ENCODE assay signal across 13 cellular contexts in the genomic region with DNA sequence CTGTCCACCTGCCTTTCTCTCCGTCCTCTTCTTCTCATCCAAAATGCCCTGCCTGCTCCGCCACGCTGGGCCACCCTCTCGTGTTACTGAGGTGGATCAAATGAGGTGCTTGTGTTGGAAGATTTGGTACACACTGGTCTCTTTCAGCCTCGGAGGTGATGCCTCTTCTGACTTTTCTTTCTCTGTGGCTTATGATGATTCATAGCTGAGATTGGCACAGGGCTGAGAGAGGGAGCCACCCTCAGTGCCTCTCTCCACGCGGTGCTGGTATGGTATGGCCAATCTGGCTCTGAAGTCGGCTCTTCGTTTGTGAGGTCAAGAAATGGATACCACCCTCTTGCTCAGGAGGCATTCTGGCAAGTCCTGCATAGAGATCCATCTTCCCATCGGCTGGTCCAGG.
A peak's percentile ranks its signal among the peaks of the same experiment; 100 is the strongest.
DNase-seq lines count a peak whose midpoint lies in the region; ATAC-seq and TF ChIP-seq lines count a peak whose summit lies in the region.
"Had no signal": no experiment of that assay in that cellular context is flagged by ENCODE, and none has a peak within 500 bp of the region (broad histone marks: within the 10 kb centered on the region; RNA-seq: fewer than 3 reads in every experiment).

No MANE protein-coding gene starts in this region.

- BruUV-seq in PC-3 (replicated peaks; lab: Mats Ljungman, UMichigan) = no TSS peak

- POLR2A ChIA-PET in PC-3 (lab: Charles Lee; ENCODE audit: unreplicated experiment) = no interaction called here

- H3K79me2 ChIP-seq in GM23248 (ENCODE audit: insufficient read depth) = no peaks in the 10 kb centered on the region
- H3K79me2 ChIP-seq in PC-3 (ENCODE audit: low read length) = no peaks in the 10 kb centered on the region

- ATAC-seq in PC-3 (no peak; the same call in 1 of the 2 replicates), gastroesophageal sphincter (peak; percentile 41), GM21528 (IDR thresholded peaks at IDR 0.05; ENCODE audit: low FRiP score, unreplicated experiment) (no peak), HG03159 (IDR thresholded peaks at IDR 0.05; ENCODE audit: unreplicated experiment) (no peak)
- ATAC-seq in stimulated activated naive CD8-positive, alpha-beta T cell treated with anti-CD3 and anti-CD28 coated beads, Interleukin-15, Interleukin-2, amounts not matched to agents 100 U/mL and 50 U/mL, for 24 hours = peak; percentile 28

- H3K9me3 ChIP-seq in GM23248 (ENCODE audit: low read depth) (no peaks in the 10 kb centered on the region), PC-3 (ENCODE audit: low read length) (no peaks in the 10 kb centered on the region), gastroesophageal sphincter (no peaks in the 10 kb centered on the region), ascending aorta (no peaks in the 10 kb centered on the region)

- H3K9me2 ChIP-seq in GM23248 (ENCODE audit: insufficient read depth) = no peaks in the 10 kb centered on the region
- H3K9me2 ChIP-seq in PC-3 (replicated peaks; ENCODE audit: low read length) = no peaks in the 10 kb centered on the region

- no peak for TF ChIP-seq CTCF in PC-3 (conservative IDR thresholded peaks at IDR 0.05; ENCODE audit: low read depth, low read length)
- no peak for TF ChIP-seq CTCF in gastroesophageal sphincter (IDR thresholded peaks at IDR 0.05)
- TF ChIP-seq CTCF in ascending aorta (IDR thresholded peaks at IDR 0.05) = no peak

- H3K36me3 ChIP-seq in GM23248 (ENCODE audit: low read depth) = no peaks in the 10 kb centered on the region
- no peaks in the 10 kb centered on the region for H3K36me3 ChIP-seq in PC-3 (ENCODE audit: low read depth, low read length)
- H3K36me3 ChIP-seq in gastroesophageal sphincter = no peaks in the 10 kb centered on the region
- no peaks in the 10 kb centered on the region for H3K36me3 ChIP-seq in ascending aorta

- peaks cover 5% of the 10 kb centered on the region for H3K27me3 ChIP-seq in GM23248 (replicated peaks; ENCODE audit: insufficient read depth)
- no peaks in the 10 kb centered on the region for H3K27me3 ChIP-seq in PC-3 (ENCODE audit: low read length)
- peaks cover 63% of the 10 kb centered on the region for H3K27me3 ChIP-seq in gastroesophageal sphincter
- H3K27me3 ChIP-seq in ascending aorta = no peaks in the 10 kb centered on the region

- H4K20me1 ChIP-seq in GM23248 (ENCODE audit: insufficient read depth) (no peaks in the 10 kb centered on the region), PC-3 (ENCODE audit: low read length) (no peaks in the 10 kb centered on the region)

- H3K4me2 ChIP-seq in GM23248 (ENCODE audit: unreplicated experiment) (no peak overlapping the region), PC-3 (ENCODE audit: low read length) (no peak overlapping the region)

- intact Hi-C loops in PC-3 (cut with micrococcal nuclease) (no loop called here), head of caudate nucleus (cut with DNase I) (no loop called here), ascending aorta (cut with DNase I) (no loop called here)

- H3K4me1 ChIP-seq in GM23248 (ENCODE audit: insufficient read depth) = no peaks in the 10 kb centered on the region
- no peaks in the 10 kb centered on the region for H3K4me1 ChIP-seq in PC-3 (ENCODE audit: insufficient read depth, low read length)
- peaks cover 0 to 4% (median 0%) of the 10 kb centered on the region in 3 donors for H3K4me1 ChIP-seq in gastroesophageal sphincter
- H3K4me1 ChIP-seq in ascending aorta = no peaks in the 10 kb centered on the region

- H3K4me3 ChIP-seq in GM23248 = no peak overlapping the region
- H3K4me3 ChIP-seq in PC-3 (ENCODE audit: low read length) = no peak overlapping the region
- H3K4me3 ChIP-seq in gastroesophageal sphincter = no peak overlapping the region
- no peak overlapping the region for H3K4me3 ChIP-seq in ascending aorta

- no peak for TF ChIP-seq EP300 in gastroesophageal sphincter (IDR thresholded peaks at IDR 0.05)

- H3K27ac ChIP-seq in GM23248 (no peak overlapping the region), PC-3 (ENCODE audit: low read length) (no peak overlapping the region), gastroesophageal sphincter (peak overlapping the region in 3 of 4 donors; percentile 48 to 59 (median 57)), ascending aorta (no peak overlapping the region)

- H2AFZ ChIP-seq in GM23248 (no peak overlapping the region), PC-3 (ENCODE audit: low read length) (no peak overlapping the region)

- in situ Hi-C loops in GM23248 (cut with MboI) = loop anchor here (10.0 kb wide), 1 partner anchor 497 kb away; no protein-coding TSS in a partner anchor

- CTCF ChIA-PET in PC-3 (lab: Charles Lee) = no interaction called here

- TF ChIP-seq POLR2A in gastroesophageal sphincter (IDR thresholded peaks at IDR 0.05) = no peak

- no peak overlapping the region for H3K9ac ChIP-seq in GM23248
- H3K9ac ChIP-seq in PC-3 (ENCODE audit: low read length) = no peak overlapping the region

- 51 to 59% methylated on average over 10 of the region's 10 CpGs for WGBS in GM23248 (ENCODE audit: low coverage in 1 of 2, low lambda C conversion rate in 2 of 2, missing lambda C conversion rate in 2 of 2), 2 experiments
- 68% methylated on average over 5 of the region's 10 CpGs; no CpG with 5 or more reads in 1 of the 2 donors for WGBS in gastroesophageal sphincter (ENCODE audit: low coverage in 1 of 2), 2 donors

- H3F3A ChIP-seq in GM23248 (ENCODE audit: insufficient read depth) = no peaks in the 10 kb centered on the region
- no peaks in the 10 kb centered on the region for H3F3A ChIP-seq in PC-3 (ENCODE audit: low read length, unreplicated experiment)

- DNase-seq in GM23248 (peak; percentile 3), PC-3 (peak; percentile 22), head of caudate nucleus (no peak), ascending aorta (ENCODE audit: low spot score in 2 of 2) (no peak)
- no peak for DNase-seq in stimulated activated naive CD8-positive, alpha-beta T cell treated with anti-CD3 and anti-CD28 coated beads, Interleukin-15, Interleukin-2, amounts not matched to agents 100 U/mL and 50 U/mL, for 24 hours
- DNase-seq: CD4-positive, alpha-beta T cell; GF-D8; HCEC 1CT; NCI-H524 treated with DMSO at 0.1 percent for 48 hours; stimulated activated CD4-positive, alpha-beta T cell treated with anti-CD3 and anti-CD28 coated beads, Interleukin-2, amount 100 ng/mL, for 48 hours had no signal

Comparison
In these comparisons a context has a peak if more than half of its experiments do, and no peak if none do; other contexts are left out.
1. DNase-seq: peak in GM23248 (single experiment) and PC-3 (single experiment); none in stimulated activated naive CD8-positive, alpha-beta T cell treated with anti-CD3 and anti-CD28 coated beads, Interleukin-15, Interleukin-2, amounts not matched to agents 100 U/mL and 50 U/mL, for 24 hours (single experiment), head of caudate nucleus (0 of 42) and ascending aorta (0 of 2).
2. H3K27ac ChIP-seq: peak in gastroesophageal sphincter (3 of 4); none in GM23248 (single experiment), PC-3 (single experiment) and ascending aorta (0 of 2).
3. ATAC-seq: peak in gastroesophageal sphincter (single experiment) and stimulated activated naive CD8-positive, alpha-beta T cell treated with anti-CD3 and anti-CD28 coated beads, Interleukin-15, Interleukin-2, amounts not matched to agents 100 U/mL and 50 U/mL, for 24 hours (single experiment); none in PC-3 (single experiment), GM21528 (single experiment) and HG03159 (single experiment).